Comparison of ENCODE assay signal across 9 cellular contexts in genomic region chr6:157527471-157527907, GRCh38.
DNase-seq lines count a peak whose midpoint lies in the region; ATAC-seq and FAIRE-seq lines count a peak whose summit lies in the region.
"Had no signal": no experiment of that assay in that cellular context is flagged by ENCODE, and none has a peak within 500 bp of the region (broad histone marks: within the 10 kb centered on the region; RNA-seq: fewer than 3 reads in every experiment).

No MANE protein-coding gene starts in this region.

- H3K27ac ChIP-seq in naive thymus-derived CD4-positive, alpha-beta T cell (ENCODE audit: low read depth, low read length): no peak overlapping the region
- H3K27ac ChIP-seq: parathyroid adenoma had no signal

- no peaks in the 10 kb centered on the region for H3K36me3 ChIP-seq in naive thymus-derived CD4-positive, alpha-beta T cell (ENCODE audit: control insufficient read depth in 2 of 3, insufficient read depth in 3 of 3, low read length in 3 of 3)

- H3K4me3 ChIP-seq in naive thymus-derived CD4-positive, alpha-beta T cell (ENCODE audit: low read length): no peak overlapping the region

- intact Hi-C loops in naive thymus-derived CD4-positive, alpha-beta T cell (cut with micrococcal nuclease): loop anchor here in 1 of 2 donors (1.0 to 2.0 kb wide), 2 partner anchors 8 to 63 kb away; no protein-coding TSS in a partner anchor

- peaks cover 12% of the 10 kb centered on the region for H3K4me1 Mint-ChIP-seq in activated T-helper 17 cell treated with anti-CD3 and anti-CD28 coated beads, Interleukin-2, amount 50 U/mL, for 72 hours
- H3K4me1 Mint-ChIP-seq in naive thymus-derived CD4-positive, alpha-beta T cell: peaks cover 13 to 50% (median 15%) of the 10 kb centered on the region in 7 donors

- no peaks in the 10 kb centered on the region for H3K9me3 ChIP-seq in naive thymus-derived CD4-positive, alpha-beta T cell (ENCODE audit: control insufficient read depth in 2 of 3, low read length in 3 of 3)

- H3K4me3 Mint-ChIP-seq in activated T-helper 17 cell treated with anti-CD3 and anti-CD28 coated beads, Interleukin-2, amount 50 U/mL, for 72 hours: peak overlapping the region; percentile 4
- H3K4me3 Mint-ChIP-seq in naive thymus-derived CD4-positive, alpha-beta T cell: peak overlapping the region in 1 of 10 donors; percentile 44

- CTCF ChIA-PET in naive thymus-derived CD4-positive, alpha-beta T cell (lab: Charles Lee): no interaction called here

- POLR2A ChIA-PET in naive thymus-derived CD4-positive, alpha-beta T cell (lab: Charles Lee): no interaction called here

- H3K27ac Mint-ChIP-seq in activated T-helper 17 cell treated with anti-CD3 and anti-CD28 coated beads, Interleukin-2, amount 50 U/mL, for 72 hours: peak overlapping the region; percentile 69
- H3K27ac Mint-ChIP-seq in naive thymus-derived CD4-positive, alpha-beta T cell: peak overlapping the region in 2 of 9 donors; percentile 83

- DNase-seq in GM18507 (ENCODE audit: extremely low spot score, insufficient read length, low read depth): no peak
- peak in 6 of 9 donors; percentile 14 to 43 (median 31) for DNase-seq in naive thymus-derived CD4-positive, alpha-beta T cell
- no peak for DNase-seq in NCI-H1436 (lab: John Stamatoyannopoulos, UW)
- DNase-seq in LoVo (ENCODE audit: low spot score): no peak
- DNase-seq in stimulated activated CD4-positive, alpha-beta T cell treated with anti-CD3 and anti-CD28 coated beads, Interleukin-12 subunit alpha, Interleukin-12 subunit beta, amount 100 ng/mL, for 4 hours: no peak

- peaks cover 0 to 9% of the 10 kb centered on the region in 2 donors for H3K4me1 ChIP-seq in naive thymus-derived CD4-positive, alpha-beta T cell (ENCODE audit: control insufficient read depth in 2 of 2, insufficient read depth in 2 of 2, low read length in 2 of 2)

- no peaks in the 10 kb centered on the region for H3K27me3 Mint-ChIP-seq in activated T-helper 17 cell treated with anti-CD3 and anti-CD28 coated beads, Interleukin-2, amount 50 U/mL, for 72 hours
- H3K27me3 Mint-ChIP-seq in naive thymus-derived CD4-positive, alpha-beta T cell: no peaks in the 10 kb centered on the region

- no peaks in the 10 kb centered on the region for H3K27me3 ChIP-seq in naive thymus-derived CD4-positive, alpha-beta T cell (ENCODE audit: control insufficient read depth in 2 of 2, insufficient read depth in 2 of 2, low read length in 2 of 2)

- H3K36me3 Mint-ChIP-seq in activated T-helper 17 cell treated with anti-CD3 and anti-CD28 coated beads, Interleukin-2, amount 50 U/mL, for 72 hours (ENCODE audit: low read depth): no peaks in the 10 kb centered on the region
- peaks cover 0 to 46% (median 0%) of the 10 kb centered on the region in 5 donors for H3K36me3 Mint-ChIP-seq in naive thymus-derived CD4-positive, alpha-beta T cell

- FAIRE-seq in GM18507 (lab: Jason Lieb, UNC): peak; percentile 73

- ATAC-seq in HG02840 (IDR thresholded peaks at IDR 0.05; ENCODE audit: low FRiP score, unreplicated experiment) (peak; percentile 74), HG02973 (IDR thresholded peaks at IDR 0.05; ENCODE audit: unreplicated experiment) (no peak)
- ATAC-seq in activated T-helper 17 cell treated with anti-CD3 and anti-CD28 coated beads, Interleukin-2, amount 50 U/mL, for 72 hours (replicated peaks): peak; percentile 93
- ATAC-seq in naive thymus-derived CD4-positive, alpha-beta T cell: peak; percentile 55

- H3K9me3 Mint-ChIP-seq in activated T-helper 17 cell treated with anti-CD3 and anti-CD28 coated beads, Interleukin-2, amount 50 U/mL, for 72 hours: no peaks in the 10 kb centered on the region
- H3K9me3 Mint-ChIP-seq in naive thymus-derived CD4-positive, alpha-beta T cell: peaks cover 0 to 13% (median 0%) of the 10 kb centered on the region in 11 donors

Comparison
In these comparisons a context has a peak if more than half of its experiments do, and no peak if none do; other contexts are left out.
1. DNase-seq: peak in naive thymus-derived CD4-positive, alpha-beta T cell (6 of 9); none in GM18507 (single experiment), NCI-H1436 (single experiment), LoVo (single experiment) and stimulated activated CD4-positive, alpha-beta T cell treated with anti-CD3 and anti-CD28 coated beads, Interleukin-12 subunit alpha, Interleukin-12 subunit beta, amount 100 ng/mL, for 4 hours (single experiment).